11 cellular contexts compared by ENCODE assay signal in the genomic region with DNA sequence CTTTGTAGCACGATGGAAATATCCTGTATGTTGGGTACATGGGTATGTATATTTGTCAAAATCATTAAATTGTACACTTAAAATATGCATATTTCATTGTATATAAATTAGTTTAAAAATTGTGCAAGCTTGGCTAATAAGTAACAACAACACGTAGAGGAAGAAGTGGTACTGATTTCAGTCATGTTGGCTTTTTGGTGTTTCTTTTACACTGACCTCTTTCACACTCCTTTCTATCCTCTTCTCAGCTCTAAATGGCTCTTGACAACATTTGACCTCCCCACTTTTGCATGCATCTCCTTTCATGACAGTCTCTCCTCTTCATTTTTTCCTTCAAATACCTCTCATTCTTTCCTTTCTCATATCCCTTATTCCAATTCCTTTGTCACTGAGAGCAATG.
"Had no signal": no experiment of that assay in that cellular context is flagged by ENCODE, and none has a peak within 500 bp of the region (broad histone marks: within the 10 kb centered on the region; RNA-seq: fewer than 3 reads in every experiment).

No MANE protein-coding gene starts in this region.

- H3K9me3 Mint-ChIP-seq: activated T-helper 1 cell treated with anti-CD3 and anti-CD28 coated beads, Interleukin-12 subunit alpha, Interleukin-12 subunit beta, Interleukin-2, Interleukin-4 antibody, amounts not matched to agents 30 ng/mL and 10 ng/mL and 1 ng/mL, durations not matched to agents 14 hours and 24 hours and 36 hours; effector memory CD8-positive, alpha-beta T cell; stimulated activated memory B cell treated with anti-CD40 and anti-IgM and Interleukin-4, amounts not matched to agents 10 μg/mL and 1 μg/mL and 100 μg/mL, for 72 hours had no signal

- DNase-seq: activated CD4-positive, CD25-positive, alpha-beta regulatory T cell treated with anti-CD3 and anti-CD28 coated beads, Interleukin-2, amount 50 U/mL, for 72 hours; activated naive CD4-positive, alpha-beta T cell treated with anti-CD3 and anti-CD28 coated beads for 36 hours; dermis blood vessel endothelial cell; effector memory CD8-positive, alpha-beta T cell; foreskin melanocyte; mesenchymal stem cell; stimulated activated CD4-positive, alpha-beta T cell treated with anti-CD3 and anti-CD28 coated beads, Interleukin-2, amount 100 ng/mL, for 48 hours; thyroid gland had no signal

- ATAC-seq: effector memory CD8-positive, alpha-beta T cell; natural killer cell treated with Interleukin-12 subunit alpha and Interleukin-12 subunit beta and Interleukin-15 and Interleukin-18, amount 100 ng/mL, for 72 hours; stimulated activated memory B cell treated with anti-CD40 and anti-IgM and Interleukin-4, amounts not matched to agents 10 μg/mL and 1 μg/mL and 100 μg/mL, for 72 hours had no signal

- H3K27me3 Mint-ChIP-seq: effector memory CD8-positive, alpha-beta T cell; stimulated activated memory B cell treated with anti-CD40 and anti-IgM and Interleukin-4, amounts not matched to agents 10 μg/mL and 1 μg/mL and 100 μg/mL, for 72 hours had no signal

- H3K36me3 Mint-ChIP-seq: natural killer cell treated with Interleukin-12 subunit alpha and Interleukin-12 subunit beta and Interleukin-15 and Interleukin-18, amount 100 ng/mL, for 72 hours; stimulated activated memory B cell treated with anti-CD40 and anti-IgM and Interleukin-4, amounts not matched to agents 10 μg/mL and 1 μg/mL and 100 μg/mL, for 72 hours had no signal

- H3K4me3 Mint-ChIP-seq: activated naive CD4-positive, alpha-beta T cell treated with anti-CD3 and anti-CD28 coated beads for 36 hours; activated T-helper 1 cell treated with anti-CD3 and anti-CD28 coated beads, Interleukin-12 subunit alpha, Interleukin-12 subunit beta, Interleukin-2, Interleukin-4 antibody, amounts not matched to agents 30 ng/mL and 10 ng/mL and 1 ng/mL, durations not matched to agents 14 hours and 24 hours and 36 hours; effector memory CD8-positive, alpha-beta T cell; natural killer cell treated with Interleukin-12 subunit alpha and Interleukin-12 subunit beta and Interleukin-15 and Interleukin-18, amount 100 ng/mL, for 72 hours; stimulated activated memory B cell treated with anti-CD40 and anti-IgM and Interleukin-4, amounts not matched to agents 10 μg/mL and 1 μg/mL and 100 μg/mL, for 72 hours had no signal

- H3K4me1 Mint-ChIP-seq: stimulated activated memory B cell treated with anti-CD40 and anti-IgM and Interleukin-4, amounts not matched to agents 10 μg/mL and 1 μg/mL and 100 μg/mL, for 72 hours had no signal

- H3K27ac Mint-ChIP-seq: activated naive CD4-positive, alpha-beta T cell treated with anti-CD3 and anti-CD28 coated beads for 36 hours; activated T-helper 1 cell treated with anti-CD3 and anti-CD28 coated beads, Interleukin-12 subunit alpha, Interleukin-12 subunit beta, Interleukin-2, Interleukin-4 antibody, amounts not matched to agents 30 ng/mL and 10 ng/mL and 1 ng/mL, durations not matched to agents 14 hours and 24 hours and 36 hours; effector memory CD8-positive, alpha-beta T cell; natural killer cell treated with Interleukin-12 subunit alpha and Interleukin-12 subunit beta and Interleukin-15 and Interleukin-18, amount 100 ng/mL, for 72 hours; stimulated activated memory B cell treated with anti-CD40 and anti-IgM and Interleukin-4, amounts not matched to agents 10 μg/mL and 1 μg/mL and 100 μg/mL, for 72 hours had no signal
